Comparison of ENCODE assay signal across 18 cellular contexts in genomic region chr3:14138109-14138877, GRCh38. TPM values are rescaled to one million over a fixed set of nuclear protein-coding genes. Genes with fewer than 3 reads are reported as not detected.
DNase-seq lines count a peak whose midpoint lies in the region; ATAC-seq, FAIRE-seq and TF ChIP-seq lines count a peak whose summit lies in the region.
"Had no signal": no experiment of that assay in that cellular context is flagged by ENCODE, and none has a peak within 500 bp of the region (broad histone marks: within the 10 kb centered on the region; RNA-seq: fewer than 3 reads in every experiment).

No MANE protein-coding gene starts in this region.

- H4K8ac ChIP-seq in H9 (replicated peaks; ENCODE audit: insufficient read length, low read depth, low read length) = no peak overlapping the region

- H3K36me3 ChIP-seq in kidney (ENCODE audit: control insufficient read depth in 1 of 2, insufficient read depth in 2 of 2, low read length in 2 of 2) = peaks cover 30 to 41% of the 10 kb centered on the region in 2 donors

- H4K20me1 ChIP-seq in H9 (ENCODE audit: control insufficient read depth, insufficient read depth, insufficient read length) = peaks cover 2% of the 10 kb centered on the region

- CTCF ChIA-PET in WTC11 (lab: Charles Lee) = no interaction called here

- WGBS in H9 (ENCODE audit: extremely low coverage, insufficient read length, low lambda C conversion rate) = no CpG with 5 or more reads among the region's 16 CpGs

- no peak overlapping the region for H3K18ac ChIP-seq in H9 (ENCODE audit: insufficient read length, low read depth, low read length)

- intact Hi-C loops in kidney (cut with DNase I) (no loop called here), sciatic nerve (cut with DNase I) (no loop called here)

- H3K79me1 ChIP-seq in H9 (ENCODE audit: insufficient read depth, low read depth, low read length, poor library complexity, severe bottlenecking) = no peaks in the 10 kb centered on the region

- H3K27ac Mint-ChIP-seq in activated T-cell treated with anti-CD3 and anti-CD28 coated beads, Interleukin-2, amount 50 U/mL, for 24 hours = peak overlapping the region; percentile 59
- H3K27ac Mint-ChIP-seq in WTC11 (no peak overlapping the region), H9 (0 out of 7 replicates have a peak overlapping the region, but pooled peaks of 1 of the 3 experiments have one; percentile 53)
- H3K27ac Mint-ChIP-seq: activated CD8-positive, alpha-beta T cell treated with anti-CD3 and anti-CD28 coated beads, Interleukin-2, amount 10 ng/mL, durations not matched to agents 7 days and 5 days had no signal

- no peak overlapping the region for H3K4me3 Mint-ChIP-seq in activated T-cell treated with anti-CD3 and anti-CD28 coated beads, Interleukin-2, amount 50 U/mL, for 24 hours
- no peak overlapping the region for H3K4me3 Mint-ChIP-seq in WTC11
- no peak overlapping the region for H3K4me3 Mint-ChIP-seq in H9
- H3K4me3 Mint-ChIP-seq: activated CD8-positive, alpha-beta T cell treated with anti-CD3 and anti-CD28 coated beads, Interleukin-2, amount 10 ng/mL, durations not matched to agents 7 days and 5 days had no signal

- H3K4me3 ChIP-seq in kidney (ENCODE audit: low read length in 2 of 2) = no peak overlapping the region
- H3K4me3 ChIP-seq: lower lobe of right lung, upper lobe of right lung had no signal

- H3K56ac ChIP-seq in H9 (ENCODE audit: insufficient read length, low read depth, low read length) = no peak overlapping the region

- H3K4me1 ChIP-seq in kidney (ENCODE audit: control insufficient read depth in 1 of 2, insufficient read depth in 1 of 2, low read depth in 1 of 2, low read length in 2 of 2) = peaks cover 4 to 5% of the 10 kb centered on the region in 2 donors
- no peaks in the 10 kb centered on the region for H3K4me1 ChIP-seq in H9 (ENCODE audit: insufficient read depth, low read length)

- H2AFZ ChIP-seq in H9 (ENCODE audit: low read length) = no peak overlapping the region

- H4K5ac ChIP-seq in H9 (ENCODE audit: insufficient read length, low read depth, low read length) = no peak overlapping the region

- no peak overlapping the region for H2BK5ac ChIP-seq in H9 (ENCODE audit: insufficient read length, low read length)

- H2BK120ac ChIP-seq in H9 (ENCODE audit: low read depth, low read length, poor library complexity, severe bottlenecking) = no peak overlapping the region

- ATAC-seq in WTC11 = no peak
- ATAC-seq in sciatic nerve = no peak
- no peak for ATAC-seq in HG02759 (IDR thresholded peaks at IDR 0.05; ENCODE audit: unreplicated experiment)
- ATAC-seq: activated CD8-positive, alpha-beta T cell treated with anti-CD3 and anti-CD28 coated beads, Interleukin-2, amount 10 ng/mL, durations not matched to agents 7 days and 5 days; lower lobe of right lung; upper lobe of right lung had no signal

- no peaks in the 10 kb centered on the region for H3K23me2 ChIP-seq in H9 (ENCODE audit: insufficient read length, low read depth, low read length, poor library complexity, severe bottlenecking)

- H2BK12ac ChIP-seq in H9 (ENCODE audit: insufficient read length, low read depth, low read length) = no peak overlapping the region

- H3K27me3 Mint-ChIP-seq in activated T-cell treated with anti-CD3 and anti-CD28 coated beads, Interleukin-2, amount 50 U/mL, for 24 hours = no peaks in the 10 kb centered on the region
- H3K27me3 Mint-ChIP-seq in WTC11 (ENCODE audit: low read depth) (no peaks in the 10 kb centered on the region), H9 (ENCODE audit: low read depth) (no peaks in the 10 kb centered on the region; the same call in 1 of the 2 replicates)

- no peak overlapping the region for H3K23ac ChIP-seq in H9 (ENCODE audit: insufficient read length, low read depth, low read length)

- no peaks in the 10 kb centered on the region for H3K27me3 ChIP-seq in H9 (ENCODE audit: insufficient read depth, low read length)
- H3K27me3 ChIP-seq: brain microvascular endothelial cell, upper lobe of right lung had no signal

- DNase-seq in activated T-cell treated with anti-CD3 and anti-CD28 coated beads, Interleukin-2, amount 50 U/mL, for 24 hours = no peak
- no peak for DNase-seq in activated T-cell treated with anti-CD3 and anti-CD28 coated beads, Interleukin-2, amount 50 U/mL, for 1 hour
- peak; percentile 8 for DNase-seq in WTC11 (ENCODE audit: low spot score)
- DNase-seq in kidney = peak; percentile 72
- peak; percentile 53 for DNase-seq in sciatic nerve (ENCODE audit: low spot score)
- DNase-seq in H9 = no peak
- no peak for DNase-seq in NCI-H187 (lab: John Stamatoyannopoulos, UW)
- DNase-seq: activated CD8-positive, alpha-beta T cell treated with anti-CD3 and anti-CD28 coated beads, Interleukin-2, amount 10 ng/mL, durations not matched to agents 7 days and 5 days; brain microvascular endothelial cell; lower lobe of right lung; NCI-H1930; NCI-H524; stimulated activated CD4-positive, alpha-beta T cell treated with anti-CD3 and anti-CD28 coated beads, Interleukin-4, amount 100 ng/mL, for 4 hours; upper lobe of right lung had no signal

- H4K91ac ChIP-seq in H9 (ENCODE audit: insufficient read length, low read depth, low read length) = no peak overlapping the region

- H3K79me2 ChIP-seq in H9 (ENCODE audit: insufficient read depth, low read length) = no peaks in the 10 kb centered on the region

- H2BK20ac ChIP-seq in H9 (ENCODE audit: low read depth, low read length, poor library complexity, severe bottlenecking) = no peak overlapping the region

- H2AK5ac ChIP-seq in H9 (ENCODE audit: insufficient read length, low read length) = no peak overlapping the region

- H3K14ac ChIP-seq in H9 (ENCODE audit: insufficient read depth, low read length) = no peak overlapping the region

- peaks cover 34% of the 10 kb centered on the region for H3K4me1 Mint-ChIP-seq in activated T-cell treated with anti-CD3 and anti-CD28 coated beads, Interleukin-2, amount 50 U/mL, for 24 hours (ENCODE audit: low read depth)
- H3K4me1 Mint-ChIP-seq in WTC11 (no peaks in the 10 kb centered on the region), H9 (no peaks in the 10 kb centered on the region)

- H3K9ac ChIP-seq in kidney (ENCODE audit: low read length in 2 of 2) = peak overlapping the region in 1 of 2 donors; percentile 23
- H3K9ac ChIP-seq in H9 (ENCODE audit: extremely low read depth, insufficient read length, low read length) = no peak overlapping the region

- H2BK15ac ChIP-seq in H9 (ENCODE audit: low read depth, low read length) = no peak overlapping the region

- H3K36me3 Mint-ChIP-seq in activated T-cell treated with anti-CD3 and anti-CD28 coated beads, Interleukin-2, amount 50 U/mL, for 24 hours (ENCODE audit: low read depth) = peaks cover 98% of the 10 kb centered on the region
- H3K36me3 Mint-ChIP-seq in WTC11 (peaks cover 19% of the 10 kb centered on the region), H9 (ENCODE audit: insufficient read depth in 1 of 3, low read depth in 3 of 3) (peaks cover 9 to 76% (median 39%) of the 10 kb centered on the region in 3 experiments; a peak in 6 of 7 replicates)

- H3K4ac ChIP-seq in H9 (ENCODE audit: low read depth, low read length) = no peak overlapping the region

- FAIRE-seq in kidney (lab: Jason Lieb, UNC) = no peak
- FAIRE-seq: A204.1, GM12891, H1 had no signal

- POLR2A ChIA-PET in WTC11 (lab: Charles Lee) = no interaction called here

- no peak overlapping the region for H3K27ac ChIP-seq in kidney (ENCODE audit: low read depth in 2 of 2, low read length in 2 of 2)
- H3K27ac ChIP-seq in H9 (ENCODE audit: insufficient read length, low read depth, low read length) = no peak overlapping the region
- H3K27ac ChIP-seq: brain microvascular endothelial cell, lower lobe of right lung, upper lobe of right lung had no signal

- no peak overlapping the region for H3T11ph ChIP-seq in H9 (ENCODE audit: low read length)

- H3K4me2 ChIP-seq in H9 (ENCODE audit: insufficient read depth, insufficient read length, low read length) = no peak overlapping the region

- H3K9me3 Mint-ChIP-seq in activated T-cell treated with anti-CD3 and anti-CD28 coated beads, Interleukin-2, amount 50 U/mL, for 24 hours = no peaks in the 10 kb centered on the region
- H3K9me3 Mint-ChIP-seq in WTC11 (no peaks in the 10 kb centered on the region), H9 (no peaks in the 10 kb centered on the region)

- TF ChIP-seq CTCF in WTC11 (IDR thresholded peaks at IDR 0.05) = no peak
- TF ChIP-seq CTCF in kidney (IDR thresholded peaks at IDR 0.05; ENCODE audit: borderline replicate concordance, extremely low read depth, insufficient read depth) = no peak
- TF ChIP-seq CTCF in H9 (conservative IDR thresholded peaks at IDR 0.05) = no peak

- H3K9me3 ChIP-seq in kidney (ENCODE audit: control insufficient read depth in 1 of 2, low read length in 2 of 2) (no peaks in the 10 kb centered on the region), H9 (ENCODE audit: control insufficient read depth, low read depth, low read length) (no peaks in the 10 kb centered on the region)
- H3K9me3 ChIP-seq: lower lobe of right lung, upper lobe of right lung had no signal

TF ChIP-seq in WTC11, 78 proteins besides CTCF, POLR2A, EP300 and RAD21 (continues in another document):
- TF ChIP-seq IRF1 (CRISPR knock-in tag; IDR thresholded peaks at IDR 0.05) (no peak), RELA (CRISPR knock-in tag; IDR thresholded peaks at IDR 0.05; ENCODE audit: borderline replicate concordance) (no peak), CREM (CRISPR knock-in tag; IDR thresholded peaks at IDR 0.05) (no peak), FOXP1 (CRISPR knock-in tag; IDR thresholded peaks at IDR 0.05; ENCODE audit: borderline replicate concordance) (no peak), GABPB1 (CRISPR knock-in tag; IDR thresholded peaks at IDR 0.05) (no peak)

RNA-seq across cellular contexts. Expression of gene TMEM43, which starts 13.4 kb away (rescaled TPM):
- total RNA-seq in WTC11 (2021) (23.9 to 27.7 TPM (median 24.1 TPM) in 3 replicates), kidney (86.5 TPM), sciatic nerve (67.7 TPM), H9 (2021) (35.8 and 36.7 TPM in 2 replicates)
- polyA plus RNA-seq in kidney (ENCODE audit: insufficient read depth, low read depth, low replicate concordance) = 27.6 TPM

RNA-seq across cellular contexts. Expression of gene CHCHD4, which starts 13.6 kb away (rescaled TPM):
- total RNA-seq in WTC11 (2021) (20.9 to 27.5 TPM (median 21.4 TPM) in 3 replicates), kidney (12.8 TPM), sciatic nerve (11.1 TPM), H9 (2021) (13.3 and 13.7 TPM in 2 replicates)
- 33.6 TPM for polyA plus RNA-seq in kidney (ENCODE audit: insufficient read depth, low read depth, low replicate concordance)

RNA-seq across cellular contexts. Expression of gene XPC, which starts 40.1 kb away (rescaled TPM):
- total RNA-seq in WTC11 (2021) (31.7 to 34.9 TPM (median 32.6 TPM) in 3 replicates), kidney (44.4 TPM), sciatic nerve (54.2 TPM), H9 (2021) (25.6 and 30.3 TPM in 2 replicates)
- 15.9 TPM for polyA plus RNA-seq in kidney (ENCODE audit: insufficient read depth, low read depth, low replicate concordance)

RNA-seq across cellular contexts. Expression of gene LSM3, which starts 40.3 kb away (rescaled TPM):
- 17.7 to 21.4 TPM (median 17.8 TPM) in 3 replicates for total RNA-seq in WTC11 (2021)
- 11.9 TPM for total RNA-seq in kidney
- polyA plus RNA-seq in kidney (ENCODE audit: insufficient read depth, low read depth, low replicate concordance) = 30.2 TPM
- 8.9 TPM for total RNA-seq in sciatic nerve
- total RNA-seq in H9 (2021) = 23.5 and 24.4 TPM in 2 replicates

Comparison
In these comparisons a context has a peak if more than half of its experiments do, and no peak if none do; other contexts are left out.
1. DNase-seq: peak in WTC11 (single experiment), kidney (single experiment) and sciatic nerve (single experiment); none in activated T-cell treated with anti-CD3 and anti-CD28 coated beads, Interleukin-2, amount 50 U/mL, for 24 hours (single experiment), activated T-cell treated with anti-CD3 and anti-CD28 coated beads, Interleukin-2, amount 50 U/mL, for 1 hour (single experiment), H9 (single experiment) and NCI-H187 (0 of 2).